Comparison of ENCODE assay signal across 25 cellular contexts in genomic region chr3:55443346-55443745, GRCh38.
"Had no signal": no experiment of that assay in that cellular context is flagged by ENCODE, and none has a peak within 500 bp of the region (broad histone marks: within the 10 kb centered on the region; RNA-seq: fewer than 3 reads in every experiment).

No MANE protein-coding gene starts in this region.

- H3K4me2 ChIP-seq: KMS-11 had no signal

- H3K36me3 ChIP-seq: SJSA1 had no signal

- H3K27me3 Mint-ChIP-seq: IgD-negative memory B cell had no signal

- DNase-seq: Kasumi-1, MM.1S, NCI-H1092 treated with DMSO at 0.1 percent for 48 hours, NCI-H1436, NCI-H187, NCI-H2029, NCI-H2081 treated with DMSO at 0.1 percent for 48 hours, NCI-H2171, NCI-H226, NCI-H446, NCI-H510A, NCI-H524 treated with DMSO at 0.1 percent for 48 hours, NCI-H69, NCI-H774, Right ventricle myocardium superior, RPMI8226, SIG-M5 had no signal

- H3K4me1 Mint-ChIP-seq: IgD-negative memory B cell had no signal

- H3K4me3 ChIP-seq: K562, SJSA1, SK-N-MC had no signal

- H3K27ac ChIP-seq: HL-60, KMS-11, SJSA1, SK-N-MC had no signal

- H3K36me3 Mint-ChIP-seq: IgD-negative memory B cell had no signal

- H3K9me3 ChIP-seq: SJSA1 had no signal

- ATAC-seq: K562 had no signal

- H3K4me1 ChIP-seq: SJSA1 had no signal

- H3K4me3 Mint-ChIP-seq: IgD-negative memory B cell had no signal

- H3K9ac ChIP-seq: KMS-11 had no signal

- H3K27ac Mint-ChIP-seq: IgD-negative memory B cell had no signal

- H3K27me3 ChIP-seq: SJSA1 had no signal

- FAIRE-seq: HTR-8/SVneo, K562, RCC 7860 had no signal
